Comparison of ENCODE assay signal across 20 cellular contexts in the genomic region with DNA sequence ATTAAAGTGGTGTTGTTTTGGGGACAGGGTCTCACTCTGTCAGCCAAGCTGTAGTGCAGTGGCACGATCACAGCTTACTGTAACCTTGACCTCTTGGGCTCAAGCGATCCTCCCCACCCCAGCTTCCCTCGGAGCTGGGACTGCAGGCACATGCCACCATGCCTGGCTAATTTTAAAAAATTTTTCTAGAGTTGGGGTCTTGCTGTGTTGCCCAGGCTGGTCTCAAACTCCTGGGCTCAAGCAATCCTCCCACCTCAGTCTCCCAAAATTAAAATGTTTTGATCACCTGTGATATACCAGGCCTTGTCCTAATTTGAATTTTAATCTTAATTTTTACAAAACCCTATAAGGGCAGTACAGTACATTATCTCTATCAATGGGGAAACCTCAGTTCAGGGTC. TPM values are rescaled to one million over a fixed set of nuclear protein-coding genes. Genes with fewer than 3 reads are reported as not detected.
DNase-seq lines count a peak whose midpoint lies in the region; ATAC-seq and TF ChIP-seq lines count a peak whose summit lies in the region.
"Had no signal": no experiment of that assay in that cellular context is flagged by ENCODE, and none has a peak within 500 bp of the region (broad histone marks: within the 10 kb centered on the region; RNA-seq: fewer than 3 reads in every experiment).

No MANE protein-coding gene starts in this region.

- H3K36me3 ChIP-seq in HEK293 (ENCODE audit: control insufficient read depth in 2 of 2, insufficient read depth in 1 of 2, low read length in 2 of 2) = peaks cover 0 to 5% of the 10 kb centered on the region in 2 experiments; a peak in 1 of 3 replicates
- H3K36me3 ChIP-seq in subcutaneous abdominal adipose tissue (ENCODE audit: control insufficient read depth in 5 of 5, insufficient read depth in 5 of 5, low read length in 5 of 5) = no peaks in the 10 kb centered on the region

- CTCF ChIA-PET in HEK293 (lab: Yijun Ruan, JAX) = interaction anchor here (1.3 to 2.7 kb wide), 5 partner anchors 109 to 262 kb away, joined by 4 to 16 read pairs (median 8); no protein-coding TSS in a partner anchor

- H3K4me3 Mint-ChIP-seq in activated naive CD8-positive, alpha-beta T cell = no peak overlapping the region
- H3K4me3 Mint-ChIP-seq in activated naive CD8-positive, alpha-beta T cell treated with anti-CD3 and anti-CD28 coated beads for 36 hours = no peak overlapping the region
- no peak overlapping the region for H3K4me3 Mint-ChIP-seq in activated T-helper 17 cell treated with anti-CD3 and anti-CD28 coated beads, Interleukin-2, amount 50 U/mL, for 72 hours
- H3K4me3 Mint-ChIP-seq: B cell; CD4-positive, alpha-beta T cell; CD8-positive, alpha-beta T cell had no signal

- no peaks in the 10 kb centered on the region for H3K9me3 ChIP-seq in HEK293 (ENCODE audit: control insufficient read depth, insufficient read depth, low read depth, low read length)
- H3K9me3 ChIP-seq in subcutaneous abdominal adipose tissue (ENCODE audit: control insufficient read depth in 5 of 5, low read length in 5 of 5) = no peaks in the 10 kb centered on the region
- H3K9me3 ChIP-seq: A549; BLaER1 treated with 17β-estradiol and CSF1 and Interleukin-3, amounts not matched to agents 10 nM and 100 nM; Caco-2 had no signal

- TF ChIP-seq CTCF in HEK293 (tag by site-specific recombination; IDR thresholded peaks at IDR 0.05) = no peak

- H3K4me1 Mint-ChIP-seq in activated naive CD8-positive, alpha-beta T cell (ENCODE audit: low read depth) = peaks cover 31% of the 10 kb centered on the region
- peaks cover 24% of the 10 kb centered on the region for H3K4me1 Mint-ChIP-seq in activated naive CD8-positive, alpha-beta T cell treated with anti-CD3 and anti-CD28 coated beads for 36 hours
- H3K4me1 Mint-ChIP-seq in activated T-helper 17 cell treated with anti-CD3 and anti-CD28 coated beads, Interleukin-2, amount 50 U/mL, for 72 hours = peaks cover 22% of the 10 kb centered on the region

- H3K4me1 ChIP-seq in HEK293 (ENCODE audit: control insufficient read depth, insufficient read depth, low read length) (peaks cover 4% of the 10 kb centered on the region; the same call in 1 of the 2 replicates), subcutaneous abdominal adipose tissue (ENCODE audit: control insufficient read depth in 5 of 5, insufficient read depth in 5 of 5, low read length in 5 of 5) (peaks cover 4 to 40% (median 23%) of the 10 kb centered on the region in 5 donors)
- H3K4me1 ChIP-seq: BLaER1 treated with 17β-estradiol and CSF1 and Interleukin-3, amounts not matched to agents 10 nM and 100 nM; Caco-2 had no signal

- H3K9ac ChIP-seq in subcutaneous abdominal adipose tissue (ENCODE audit: low read length in 5 of 5) = peak overlapping the region in 2 of 5 donors; percentile 14 to 52

- H3K36me3 Mint-ChIP-seq in activated naive CD8-positive, alpha-beta T cell = peaks cover under 1% of the 10 kb centered on the region
- peaks cover under 1% of the 10 kb centered on the region for H3K36me3 Mint-ChIP-seq in activated naive CD8-positive, alpha-beta T cell treated with anti-CD3 and anti-CD28 coated beads for 36 hours
- peaks cover 14% of the 10 kb centered on the region for H3K36me3 Mint-ChIP-seq in activated T-helper 17 cell treated with anti-CD3 and anti-CD28 coated beads, Interleukin-2, amount 50 U/mL, for 72 hours (ENCODE audit: low read depth)

- POLR2A ChIA-PET in HEK293 (lab: Yijun Ruan, JAX) = no interaction called here

- no peaks in the 10 kb centered on the region for H3K27me3 ChIP-seq in subcutaneous abdominal adipose tissue (ENCODE audit: control insufficient read depth in 5 of 5, insufficient read depth in 4 of 5, low read length in 5 of 5)
- H3K27me3 ChIP-seq: BLaER1 treated with 17β-estradiol and CSF1 and Interleukin-3, amounts not matched to agents 10 nM and 100 nM had no signal

- no peak overlapping the region for H3K27ac ChIP-seq in HEK293 (ENCODE audit: extremely low read depth, low read depth, low read length)
- peak overlapping the region; percentile 73 for H3K27ac ChIP-seq in subcutaneous abdominal adipose tissue (ENCODE audit: low read depth, low read length)
- H3K27ac ChIP-seq: 22Rv1; A549; BLaER1 treated with 17β-estradiol and CSF1 and Interleukin-3, amounts not matched to agents 10 nM and 100 nM; C4-2B had no signal

- no peak overlapping the region for H3K4me3 ChIP-seq in HEK293 (ENCODE audit: low read depth, low read length)
- H3K4me3 ChIP-seq in subcutaneous abdominal adipose tissue (ENCODE audit: low read depth in 1 of 5, low read length in 5 of 5) = no peak overlapping the region
- H3K4me3 ChIP-seq: A549; BLaER1 treated with 17β-estradiol and CSF1 and Interleukin-3, amounts not matched to agents 10 nM and 100 nM had no signal

- no peaks in the 10 kb centered on the region for H3K27me3 Mint-ChIP-seq in activated naive CD8-positive, alpha-beta T cell
- H3K27me3 Mint-ChIP-seq in activated naive CD8-positive, alpha-beta T cell treated with anti-CD3 and anti-CD28 coated beads for 36 hours = no peaks in the 10 kb centered on the region
- H3K27me3 Mint-ChIP-seq in activated T-helper 17 cell treated with anti-CD3 and anti-CD28 coated beads, Interleukin-2, amount 50 U/mL, for 72 hours = no peaks in the 10 kb centered on the region
- H3K27me3 Mint-ChIP-seq: B cell; CD4-positive, alpha-beta T cell had no signal

- no peak for DNase-seq in activated naive CD8-positive, alpha-beta T cell treated with anti-CD3 and anti-CD28 coated beads for 36 hours
- DNase-seq in G401 (ENCODE audit: low spot score) = no peak
- DNase-seq in T-helper 1 cell = no peak
- DNase-seq: AML-193; Caco-2; Calu3; CD4-positive, alpha-beta T cell; CD8-positive, alpha-beta T cell; DMS79 treated with DMSO at 0.1 percent for 48 hours; GDM1 had no signal

- no peak for ATAC-seq in activated T-helper 17 cell treated with anti-CD3 and anti-CD28 coated beads, Interleukin-2, amount 50 U/mL, for 72 hours (replicated peaks)
- no peak for ATAC-seq in HG03571 (IDR thresholded peaks at IDR 0.05; ENCODE audit: unreplicated experiment)
- ATAC-seq: A549 had no signal

- H3K27ac Mint-ChIP-seq in activated naive CD8-positive, alpha-beta T cell = peak overlapping the region; percentile 13
- H3K27ac Mint-ChIP-seq in activated naive CD8-positive, alpha-beta T cell treated with anti-CD3 and anti-CD28 coated beads for 36 hours = no peak overlapping the region
- peak overlapping the region; percentile 47 for H3K27ac Mint-ChIP-seq in activated T-helper 17 cell treated with anti-CD3 and anti-CD28 coated beads, Interleukin-2, amount 50 U/mL, for 72 hours
- H3K27ac Mint-ChIP-seq: B cell; CD4-positive, alpha-beta T cell had no signal

- in situ Hi-C loops in G401 (cut with HindIII; ENCODE audit: low sequenced_read_pairs) = no loop called here

- no peaks in the 10 kb centered on the region for H3K9me3 Mint-ChIP-seq in activated naive CD8-positive, alpha-beta T cell (ENCODE audit: low read depth)
- no peaks in the 10 kb centered on the region for H3K9me3 Mint-ChIP-seq in activated naive CD8-positive, alpha-beta T cell treated with anti-CD3 and anti-CD28 coated beads for 36 hours
- H3K9me3 Mint-ChIP-seq in activated T-helper 17 cell treated with anti-CD3 and anti-CD28 coated beads, Interleukin-2, amount 50 U/mL, for 72 hours = no peaks in the 10 kb centered on the region
- H3K9me3 Mint-ChIP-seq: CD4-positive, alpha-beta T cell; CD8-positive, alpha-beta T cell had no signal

TF ChIP-seq in HEK293, 187 proteins besides CTCF, POLR2A, EP300 and RAD21:
- TF ChIP-seq, protein P1, sequence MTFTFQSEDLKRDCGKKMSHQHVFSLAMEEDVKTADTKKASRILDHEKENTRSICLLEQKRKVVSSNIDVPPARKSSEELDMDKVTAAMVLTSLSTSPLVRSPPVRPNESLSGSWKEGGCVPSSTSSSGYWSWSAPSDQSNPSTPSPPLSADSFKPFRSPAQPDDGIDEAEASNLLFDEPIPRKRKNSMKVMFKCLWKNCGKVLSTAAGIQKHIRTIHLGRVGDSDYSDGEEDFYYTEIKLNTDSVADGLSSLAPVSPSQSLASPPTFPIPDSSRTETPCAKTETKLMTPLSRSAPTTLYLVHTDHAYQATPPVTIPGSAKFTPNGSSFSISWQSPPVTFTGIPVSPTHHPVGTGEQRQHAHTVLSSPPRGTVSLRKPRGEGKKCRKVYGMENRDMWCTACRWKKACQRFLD (tag by site-specific recombination; IDR thresholded peaks at IDR 0.05) = no peak
- TF ChIP-seq ZNF112 (tag by site-specific recombination; IDR thresholded peaks at IDR 0.05) (no peak), ZNF121 (tag by site-specific recombination; IDR thresholded peaks at IDR 0.05) (peak; percentile 65; the same call in 1 of the 2 replicates), ZNF394 (tag by site-specific recombination; IDR thresholded peaks at IDR 0.05; ENCODE audit: borderline replicate concordance) (no peak)
TF ChIP-seq in HEK293: peak in this region for 1.

RNA-seq across cellular contexts. Expression of a gene that starts 25.5 kb away (rescaled TPM):
- total RNA-seq in activated naive CD8-positive, alpha-beta T cell treated with anti-CD3 and anti-CD28 coated beads for 36 hours = 10 to 100 TPM; 22.9 to 24.2 TPM
- 10 to 100 TPM; 19.2 to 23.5 TPM for total RNA-seq in activated T-helper 17 cell treated with anti-CD3 and anti-CD28 coated beads, Interleukin-2, amount 50 U/mL, for 72 hours
- 33.2 and 48.0 TPM in 2 replicates for total RNA-seq in G401 (2014; rRNA removed; shearing (Covaris generic))

RNA-seq across cellular contexts. Expression of a gene that starts 25.7 kb away (rescaled TPM):
- 10 to 100 TPM; 43.7 to 45.9 TPM for total RNA-seq in activated naive CD8-positive, alpha-beta T cell treated with anti-CD3 and anti-CD28 coated beads for 36 hours
- total RNA-seq in activated T-helper 17 cell treated with anti-CD3 and anti-CD28 coated beads, Interleukin-2, amount 50 U/mL, for 72 hours = 10 to 100 TPM; 51.6 to 55.3 TPM
- total RNA-seq in G401 (2014; rRNA removed; shearing (Covaris generic)) = 41.1 and 58.3 TPM in 2 replicates

RNA-seq across cellular contexts. Expression of a gene that starts 26.5 kb away (rescaled TPM):
- total RNA-seq in activated naive CD8-positive, alpha-beta T cell treated with anti-CD3 and anti-CD28 coated beads for 36 hours = 100 to 1,000 TPM; 110 to 111 TPM
- 100 to 1,000 TPM; 106 to 185 TPM for total RNA-seq in activated T-helper 17 cell treated with anti-CD3 and anti-CD28 coated beads, Interleukin-2, amount 50 U/mL, for 72 hours
- 50.3 and 66.0 TPM in 2 replicates for total RNA-seq in G401 (2014; rRNA removed; shearing (Covaris generic))

RNA-seq across cellular contexts. Expression of a gene that starts 46.4 kb away (rescaled TPM):
- total RNA-seq in activated naive CD8-positive, alpha-beta T cell treated with anti-CD3 and anti-CD28 coated beads for 36 hours = under 1 TPM; 0.08 to 0.10 TPM
- total RNA-seq in activated T-helper 17 cell treated with anti-CD3 and anti-CD28 coated beads, Interleukin-2, amount 50 U/mL, for 72 hours = under 1 TPM; 0.66 to 0.76 TPM
- total RNA-seq in G401 (2014; rRNA removed; shearing (Covaris generic)) = 0.18 and 0.95 TPM in 2 replicates
- total RNA-seq: CD4-positive, alpha-beta T cell; CD8-positive, alpha-beta T cell had no signal
